ENCODE assay signal across 11 cellular contexts in genomic region chr16:19879241-19879792, GRCh38.
A peak's percentile ranks its signal among the peaks of the same experiment; 100 is the strongest.
DNase-seq lines count a peak whose midpoint lies in the region; ATAC-seq lines count a peak whose summit lies in the region.
"Had no signal": no experiment of that assay in that cellular context is flagged by ENCODE, and none has a peak within 500 bp of the region (broad histone marks: within the 10 kb centered on the region; RNA-seq: fewer than 3 reads in every experiment).

No MANE protein-coding gene starts in this region.

- DNase-seq in DMS 273 treated with DMSO at 0.1 percent for 48 hours (lab: John Stamatoyannopoulos, UW) (peak; percentile 39), NCI-H146 (lab: John Stamatoyannopoulos, UW) (peak; percentile 100), anterior cingulate cortex (lab: John Stamatoyannopoulos, UW) (peak in 38 of 58 donors; percentile 18 to 85 (median 53)), left kidney (ENCODE audit: low read depth, low spot score) (peak; percentile 73), AML-193 (lab: John Stamatoyannopoulos, UW) (no peak), midbrain (lab: John Stamatoyannopoulos, UW) (no peak)
- DNase-seq: CD4-positive, CD25-positive, alpha-beta regulatory T cell; transverse colon had no signal

- ATAC-seq in GM19324 (IDR thresholded peaks at IDR 0.05; ENCODE audit: low FRiP score, unreplicated experiment) (no peak), HG03045 (IDR thresholded peaks at IDR 0.05; ENCODE audit: unreplicated experiment) (no peak)
- ATAC-seq: activated naive CD4-positive, alpha-beta T cell treated with anti-CD3 and anti-CD28 coated beads, Interleukin-2, amount 50 U/mL, for 72 hours had no signal

Comparison
In these comparisons a context has a peak if more than half of its experiments do, and no peak if none do; other contexts are left out.
1. DNase-seq: peak in DMS 273 treated with DMSO at 0.1 percent for 48 hours (single experiment), NCI-H146 (single experiment), anterior cingulate cortex (38 of 58) and left kidney (single experiment); none in AML-193 (0 of 2) and midbrain (single experiment).